In the genomic region with DNA sequence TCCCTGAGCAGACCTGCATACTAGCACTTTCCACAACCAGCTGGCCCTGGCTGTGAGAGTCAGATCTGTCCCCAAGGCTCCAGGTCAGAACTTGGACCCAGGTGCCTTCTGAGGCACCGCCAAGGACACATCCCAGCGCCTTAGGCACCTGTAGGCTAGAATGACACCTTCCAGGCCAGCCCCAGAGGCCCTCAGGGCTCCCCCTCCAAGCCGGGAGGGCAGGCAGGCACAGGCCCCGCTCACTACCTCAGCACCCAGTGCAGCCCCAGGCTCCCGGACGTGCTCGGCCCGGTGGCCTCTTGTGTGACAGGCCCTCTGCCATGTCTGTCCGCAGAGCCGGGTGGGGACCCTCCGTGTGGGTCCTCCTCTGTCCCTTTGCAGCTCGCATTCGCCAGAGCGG, we compare ENCODE assay signal across 19 cellular contexts. TPM values are rescaled to one million over a fixed set of nuclear protein-coding genes. Genes with fewer than 3 reads are reported as not detected.
DNase-seq lines count a peak whose midpoint lies in the region; ATAC-seq, FAIRE-seq and TF ChIP-seq lines count a peak whose summit lies in the region.
"Had no signal": no experiment of that assay in that cellular context is flagged by ENCODE, and none has a peak within 500 bp of the region (broad histone marks: within the 10 kb centered on the region; RNA-seq: fewer than 3 reads in every experiment).

No MANE protein-coding gene starts in this region.

- H3K4me3 ChIP-seq in HUES6 (ENCODE audit: low read depth, low read length): no peak overlapping the region
- H3K4me3 ChIP-seq: HAP-1 had no signal

- no peak overlapping the region for H3K27ac Mint-ChIP-seq in stimulated activated memory B cell treated with anti-CD40 and anti-IgM and Interleukin-4, amounts not matched to agents 10 μg/mL and 1 μg/mL and 100 μg/mL, for 72 hours
- H3K27ac Mint-ChIP-seq in activated CD4-positive, alpha-beta memory T cell treated with anti-CD3 and anti-CD28 coated beads for 36 hours: no peak overlapping the region
- no peak overlapping the region for H3K27ac Mint-ChIP-seq in type B pancreatic cell
- H3K27ac Mint-ChIP-seq: CD8-positive, alpha-beta T cell; HFFc6 had no signal

- peaks cover 25% of the 10 kb centered on the region for H3K36me3 ChIP-seq in HUES6 (ENCODE audit: control insufficient read depth, insufficient read depth, low read length)

- H3K9me3 ChIP-seq in HUES6 (ENCODE audit: control insufficient read depth, insufficient read depth, low read depth, low read length): no peaks in the 10 kb centered on the region
- H3K9me3 ChIP-seq: Caco-2, HAP-1 had no signal

- H3K4me1 Mint-ChIP-seq in stimulated activated memory B cell treated with anti-CD40 and anti-IgM and Interleukin-4, amounts not matched to agents 10 μg/mL and 1 μg/mL and 100 μg/mL, for 72 hours: no peaks in the 10 kb centered on the region
- H3K4me1 Mint-ChIP-seq in activated CD4-positive, alpha-beta memory T cell treated with anti-CD3 and anti-CD28 coated beads for 36 hours (ENCODE audit: low read depth): no peaks in the 10 kb centered on the region
- H3K4me1 Mint-ChIP-seq in type B pancreatic cell (ENCODE audit: unreplicated experiment): no peaks in the 10 kb centered on the region

- H3K27me3 ChIP-seq in HUES6 (ENCODE audit: control insufficient read depth, insufficient read depth, low read length): no peaks in the 10 kb centered on the region

- CTCF ChIA-PET in activated CD4-positive, alpha-beta memory T cell treated with anti-CD3 and anti-CD28 coated beads for 36 hours (lab: Charles Lee): no interaction called here

- POLR2A ChIA-PET in activated CD4-positive, alpha-beta memory T cell treated with anti-CD3 and anti-CD28 coated beads for 36 hours (lab: Charles Lee): no interaction called here

- no peak overlapping the region for H3K9ac ChIP-seq in HUES6 (ENCODE audit: low read length)

- no peaks in the 10 kb centered on the region for H3K27me3 Mint-ChIP-seq in stimulated activated memory B cell treated with anti-CD40 and anti-IgM and Interleukin-4, amounts not matched to agents 10 μg/mL and 1 μg/mL and 100 μg/mL, for 72 hours
- H3K27me3 Mint-ChIP-seq in activated CD4-positive, alpha-beta memory T cell treated with anti-CD3 and anti-CD28 coated beads for 36 hours: no peaks in the 10 kb centered on the region
- no peaks in the 10 kb centered on the region for H3K27me3 Mint-ChIP-seq in type B pancreatic cell

- no peak overlapping the region for H3K4me3 Mint-ChIP-seq in stimulated activated memory B cell treated with anti-CD40 and anti-IgM and Interleukin-4, amounts not matched to agents 10 μg/mL and 1 μg/mL and 100 μg/mL, for 72 hours
- no peak overlapping the region for H3K4me3 Mint-ChIP-seq in activated CD4-positive, alpha-beta memory T cell treated with anti-CD3 and anti-CD28 coated beads for 36 hours
- no peak overlapping the region for H3K4me3 Mint-ChIP-seq in type B pancreatic cell
- H3K4me3 Mint-ChIP-seq: CD8-positive, alpha-beta T cell; HFFc6 had no signal

- peak; percentile 8 for ATAC-seq in stimulated activated memory B cell treated with anti-CD40 and anti-IgM and Interleukin-4, amounts not matched to agents 10 μg/mL and 1 μg/mL and 100 μg/mL, for 72 hours
- ATAC-seq: CD8-positive, alpha-beta T cell had no signal

- FAIRE-seq in D721Med (lab: Jason Lieb, UNC): no peak
- FAIRE-seq: GM12891, GM18507, H54 had no signal

- no peaks in the 10 kb centered on the region for H3K9me3 Mint-ChIP-seq in stimulated activated memory B cell treated with anti-CD40 and anti-IgM and Interleukin-4, amounts not matched to agents 10 μg/mL and 1 μg/mL and 100 μg/mL, for 72 hours
- no peaks in the 10 kb centered on the region for H3K9me3 Mint-ChIP-seq in activated CD4-positive, alpha-beta memory T cell treated with anti-CD3 and anti-CD28 coated beads for 36 hours
- no peaks in the 10 kb centered on the region for H3K9me3 Mint-ChIP-seq in type B pancreatic cell
- H3K9me3 Mint-ChIP-seq: CD8-positive, alpha-beta T cell; HFFc6 had no signal

- TF ChIP-seq CTCF in D721Med (IDR thresholded peaks at IDR 0.05; ENCODE audit: insufficient read depth, missing control alignments): no peak
- TF ChIP-seq CTCF in type B pancreatic cell (conservative IDR thresholded peaks at IDR 0.05): no peak

- peaks cover 4% of the 10 kb centered on the region for H3K4me1 ChIP-seq in HUES6 (ENCODE audit: control insufficient read depth, insufficient read depth, low read length)
- H3K4me1 ChIP-seq: Caco-2 had no signal

- DNase-seq in mesenteric fat pad (ENCODE audit: low spot score) (peak; percentile 77), D721Med (ENCODE audit: insufficient read length, low spot score) (no peak), type B pancreatic cell (ENCODE audit: extremely low spot score, unreplicated experiment) (no peak)
- no peak for DNase-seq in activated CD4-positive, alpha-beta memory T cell treated with anti-CD3 and anti-CD28 coated beads for 36 hours
- DNase-seq: C1 segment of cervical spinal cord; Caco-2; CD8-positive, alpha-beta T cell; DMS 273 treated with DMSO at 0.1 percent for 48 hours; DMS79; EL; GF-D8; GOT3; HFFc6 had no signal

- peaks cover 8% of the 10 kb centered on the region for H3K36me3 Mint-ChIP-seq in stimulated activated memory B cell treated with anti-CD40 and anti-IgM and Interleukin-4, amounts not matched to agents 10 μg/mL and 1 μg/mL and 100 μg/mL, for 72 hours
- H3K36me3 Mint-ChIP-seq in activated CD4-positive, alpha-beta memory T cell treated with anti-CD3 and anti-CD28 coated beads for 36 hours: peaks cover 5% of the 10 kb centered on the region
- peaks cover 30% of the 10 kb centered on the region for H3K36me3 Mint-ChIP-seq in type B pancreatic cell

- 0 out of 2 replicates have a peak overlapping the region, but pooled peaks have one; percentile 32 for H3K27ac ChIP-seq in HUES6 (ENCODE audit: low read depth, low read length)

- intact Hi-C loops in activated CD4-positive, alpha-beta memory T cell treated with anti-CD3 and anti-CD28 coated beads for 36 hours (cut with micrococcal nuclease): no loop called here

RNA-seq across cellular contexts. Expression of gene CMIP, which starts 56.3 kb away (rescaled TPM):
- total RNA-seq in mesenteric fat pad (68.4 TPM), type B pancreatic cell (ENCODE audit: low replicate concordance) (46.6 and 51.4 TPM in 2 replicates)
- total RNA-seq in activated CD4-positive, alpha-beta memory T cell treated with anti-CD3 and anti-CD28 coated beads for 36 hours: 10 to 100 TPM; 35.0 to 36.6 TPM
